Comparison of ENCODE assay signal across 24 cellular contexts in genomic region chr1:213397638-213398037, GRCh38.
"Had no signal": no experiment of that assay in that cellular context is flagged by ENCODE, and none has a peak within 500 bp of the region (broad histone marks: within the 10 kb centered on the region; RNA-seq: fewer than 3 reads in every experiment).

No MANE protein-coding gene starts in this region.

- ATAC-seq: activated CD4-positive, alpha-beta T cell treated with anti-CD3 and anti-CD28 coated beads for 36 hours; activated CD4-positive, CD25-positive, alpha-beta regulatory T cell treated with anti-CD3 and anti-CD28 coated beads, Interleukin-2, amount 50 U/mL, for 24 hours; activated CD8-positive, alpha-beta T cell treated with anti-CD3 and anti-CD28 coated beads, Interleukin-2, amount 10 ng/mL, durations not matched to agents 7 days and 5 days; activated naive CD8-positive, alpha-beta T cell treated with anti-CD3 and anti-CD28 coated beads, Interleukin-2, amount 50 U/mL, for 24 hours; PC-3; Right ventricle myocardium inferior; WTC11 had no signal

- DNase-seq: activated CD4-positive, alpha-beta T cell treated with anti-CD3 and anti-CD28 coated beads for 36 hours; activated CD4-positive, alpha-beta T cell treated with anti-CD3 and anti-CD28 coated beads, Interleukin-2, amount 10 ng/mL, durations not matched to agents 7 days and 5 days; activated CD4-positive, alpha-beta T cell treated with anti-CD3 and anti-CD28 coated beads, Interleukin-2, amount 50 U/mL, for 48 hours; activated CD8-positive, alpha-beta T cell treated with anti-CD3 and anti-CD28 coated beads, Interleukin-2, amount 10 ng/mL, durations not matched to agents 7 days and 5 days; activated naive CD4-positive, alpha-beta T cell treated with anti-CD3 and anti-CD28 coated beads, Interleukin-2, amount 10 ng/mL, durations not matched to agents 7 days and 5 days; activated naive CD8-positive, alpha-beta T cell treated with anti-CD3 and anti-CD28 coated beads, Interleukin-2, amount 50 U/mL, for 24 hours; activated T-cell treated with anti-CD3 and anti-CD28 coated beads, Interleukin-2, amount 50 U/mL, for 24 hours; anterior cingulate cortex; central memory CD4-positive, alpha-beta T cell; Karpas-422; KBM-7; NCI-H1048; NCI-H1105 treated with DMSO at 0.1 percent for 48 hours; NCI-H1436 treated with DMSO at 0.1 percent for 48 hours; NCI-H1694 treated with DMSO at 0.1 percent for 48 hours; NCI-H2029; NCI-H345; NCI-H524 treated with DMSO at 0.1 percent for 48 hours; PC-3; Peyer's patch; SIG-M5 had no signal
